ENCODE assay signal across 20 cellular contexts in genomic region chr13:114241918-114242317, GRCh38.
"Had no signal": no experiment of that assay in that cellular context is flagged by ENCODE, and none has a peak within 500 bp of the region (broad histone marks: within the 10 kb centered on the region; RNA-seq: fewer than 3 reads in every experiment).

No MANE protein-coding gene starts in this region.

- H3K9me2 ChIP-seq: SK-N-SH had no signal

- H3K4me2 ChIP-seq: KMS-11, SK-N-SH had no signal

- H3K27ac ChIP-seq: HL-60, KMS-11, RWPE1 had no signal

- H3K9ac ChIP-seq: KMS-11, SK-N-SH had no signal

- DNase-seq: Kasumi-1, MM.1S, NCI-H1092 treated with DMSO at 0.1 percent for 48 hours, NCI-H1436, NCI-H187, NCI-H2029, NCI-H2081 treated with DMSO at 0.1 percent for 48 hours, NCI-H2171, NCI-H226, NCI-H446, NCI-H510A, NCI-H524 treated with DMSO at 0.1 percent for 48 hours, NCI-H69, NCI-H774, SHP77, SK-N-SH, SW 1271 had no signal

- H3K9me3 ChIP-seq: SK-N-SH had no signal
